17 cellular contexts compared by ENCODE assay signal in genomic region chr3:13336592-13336991, GRCh38.
DNase-seq lines count a peak whose midpoint lies in the region; ATAC-seq and TF ChIP-seq lines count a peak whose summit lies in the region.
"Had no signal": no experiment of that assay in that cellular context is flagged by ENCODE, and none has a peak within 500 bp of the region (broad histone marks: within the 10 kb centered on the region; RNA-seq: fewer than 3 reads in every experiment).

No MANE protein-coding gene starts in this region.

- no peaks in the 10 kb centered on the region for H3K9me2 ChIP-seq in Karpas-422 (replicated peaks; ENCODE audit: insufficient read depth, low read length)

- no peak overlapping the region for H3K4me2 ChIP-seq in Karpas-422 (ENCODE audit: low read depth, low read length, poor library complexity, severe bottlenecking)

- no peak overlapping the region for H3K9ac ChIP-seq in Karpas-422 (ENCODE audit: low read length)

- H3K36me3 ChIP-seq in Karpas-422 (ENCODE audit: insufficient read depth, low read length), result peaks cover 22% of the 10 kb centered on the region
- peaks cover 0 to 60% of the 10 kb centered on the region in 2 donors for H3K36me3 ChIP-seq in psoas muscle (ENCODE audit: insufficient read depth in 1 of 2, low read depth in 1 of 2)

- H3K27ac ChIP-seq in Karpas-422 (ENCODE audit: low read length), result peak overlapping the region; percentile 97
- no peak overlapping the region for H3K27ac ChIP-seq in psoas muscle
- H3K27ac ChIP-seq: 22Rv1 had no signal

- no peak overlapping the region for H2AFZ ChIP-seq in Karpas-422 (ENCODE audit: low read length)

- POLR2A ChIA-PET in activated CD4-positive, alpha-beta memory T cell treated with anti-CD3 and anti-CD28 coated beads, Interleukin-2, amount 10 ng/mL, durations not matched to agents 7 days and 5 days (lab: Charles Lee), result interaction anchor here (0.9 to 1.1 kb wide), 2 partner anchors 8 to 10 kb away, joined by 3 read pairs; no protein-coding TSS in a partner anchor
- POLR2A ChIA-PET in activated CD4-positive, alpha-beta memory T cell treated with anti-CD3 and anti-CD28 coated beads for 36 hours (lab: Charles Lee), result no interaction called here

- H3K36me3 Mint-ChIP-seq in activated CD4-positive, alpha-beta memory T cell treated with anti-CD3 and anti-CD28 coated beads, Interleukin-2, amount 10 ng/mL, durations not matched to agents 7 days and 5 days (ENCODE audit: low read depth), result peaks cover 82% of the 10 kb centered on the region
- peaks cover 61% of the 10 kb centered on the region for H3K36me3 Mint-ChIP-seq in activated CD4-positive, alpha-beta memory T cell treated with anti-CD3 and anti-CD28 coated beads for 36 hours
- peaks cover 92 to 98% of the 10 kb centered on the region in 2 donors for H3K36me3 Mint-ChIP-seq in CD14-positive monocyte
- peaks cover 41% of the 10 kb centered on the region for H3K36me3 Mint-ChIP-seq in central memory CD8-positive, alpha-beta T cell (ENCODE audit: insufficient read depth)

- TF ChIP-seq CTCF in CD14-positive monocyte (IDR thresholded peaks at IDR 0.05) (no peak), psoas muscle (IDR thresholded peaks at IDR 0.05) (no peak)

- peaks cover 14% of the 10 kb centered on the region for H3K4me1 Mint-ChIP-seq in activated CD4-positive, alpha-beta memory T cell treated with anti-CD3 and anti-CD28 coated beads, Interleukin-2, amount 10 ng/mL, durations not matched to agents 7 days and 5 days
- peaks cover 2% of the 10 kb centered on the region for H3K4me1 Mint-ChIP-seq in activated CD4-positive, alpha-beta memory T cell treated with anti-CD3 and anti-CD28 coated beads for 36 hours (ENCODE audit: low read depth)
- no peaks in the 10 kb centered on the region for H3K4me1 Mint-ChIP-seq in CD14-positive monocyte
- peaks cover 32% of the 10 kb centered on the region for H3K4me1 Mint-ChIP-seq in central memory CD8-positive, alpha-beta T cell

- no peak for DNase-seq in activated CD4-positive, alpha-beta memory T cell treated with anti-CD3 and anti-CD28 coated beads, Interleukin-2, amount 10 ng/mL, durations not matched to agents 7 days and 5 days
- DNase-seq in activated CD4-positive, alpha-beta memory T cell treated with anti-CD3 and anti-CD28 coated beads for 36 hours, result no peak
- DNase-seq in CD14-positive monocyte (ENCODE audit: low spot score) (no peak), Karpas-422 (no peak), psoas muscle (no peak), medulla oblongata (ENCODE audit: extremely low spot score) (no peak), iPS-NIHi7 (ENCODE audit: extremely low spot score) (no peak)
- DNase-seq in central memory CD8-positive, alpha-beta T cell (ENCODE audit: low spot score in 2 of 2), result no peak
- DNase-seq: EL, GOT3, NCI-H1048, NCI-H146, NCI-H2081, NCI-H510A treated with DMSO at 0.1 percent for 48 hours had no signal

- intact Hi-C loops in activated CD4-positive, alpha-beta memory T cell treated with anti-CD3 and anti-CD28 coated beads for 36 hours (cut with micrococcal nuclease), result no loop called here
- intact Hi-C loops in CD14-positive monocyte (cut with micrococcal nuclease) (no loop called here), psoas muscle (cut with DNase I) (no loop called here)

- no peak overlapping the region for H3K4me3 Mint-ChIP-seq in activated CD4-positive, alpha-beta memory T cell treated with anti-CD3 and anti-CD28 coated beads, Interleukin-2, amount 10 ng/mL, durations not matched to agents 7 days and 5 days
- H3K4me3 Mint-ChIP-seq in activated CD4-positive, alpha-beta memory T cell treated with anti-CD3 and anti-CD28 coated beads for 36 hours, result no peak overlapping the region
- no peak overlapping the region for H3K4me3 Mint-ChIP-seq in CD14-positive monocyte
- H3K4me3 Mint-ChIP-seq in central memory CD8-positive, alpha-beta T cell, result no peak overlapping the region
- H3K4me3 Mint-ChIP-seq: B cell had no signal

- no peaks in the 10 kb centered on the region for H4K20me1 ChIP-seq in Karpas-422 (ENCODE audit: insufficient read depth, low read depth, low read length)

- H3K9me3 ChIP-seq in Karpas-422 (ENCODE audit: low read length), result no peaks in the 10 kb centered on the region
- H3K9me3 ChIP-seq in psoas muscle, result no peaks in the 10 kb centered on the region

- WGBS in psoas muscle, 3 donors, result 88 to 92% (median 89%) methylated on average over 12 of the region's 12 CpGs

- H3K4me3 ChIP-seq in Karpas-422 (ENCODE audit: low read length), result no peak overlapping the region
- H3K4me3 ChIP-seq in psoas muscle, result no peak overlapping the region

- H3K9me3 Mint-ChIP-seq in activated CD4-positive, alpha-beta memory T cell treated with anti-CD3 and anti-CD28 coated beads, Interleukin-2, amount 10 ng/mL, durations not matched to agents 7 days and 5 days, result no peaks in the 10 kb centered on the region
- no peaks in the 10 kb centered on the region for H3K9me3 Mint-ChIP-seq in activated CD4-positive, alpha-beta memory T cell treated with anti-CD3 and anti-CD28 coated beads for 36 hours
- H3K9me3 Mint-ChIP-seq in CD14-positive monocyte, result no peaks in the 10 kb centered on the region
- no peaks in the 10 kb centered on the region for H3K9me3 Mint-ChIP-seq in central memory CD8-positive, alpha-beta T cell

- H3K4me1 ChIP-seq in Karpas-422 (ENCODE audit: low read length) (peaks cover 82% of the 10 kb centered on the region), psoas muscle (peaks cover 7% of the 10 kb centered on the region)

- no peaks in the 10 kb centered on the region for H3K27me3 ChIP-seq in Karpas-422 (ENCODE audit: low read length)
- H3K27me3 ChIP-seq in psoas muscle (ENCODE audit: insufficient read depth in 3 of 3, low read length in 2 of 3), result no peaks in the 10 kb centered on the region

- H3K79me2 ChIP-seq in Karpas-422 (ENCODE audit: low read length), result no peaks in the 10 kb centered on the region; the same call in 1 of the 2 replicates

- ATAC-seq in central memory CD8-positive, alpha-beta T cell (replicated peaks; ENCODE audit: extremely low read depth, poor library complexity, severe bottlenecking), result no peak
- no peak for ATAC-seq in psoas muscle
- ATAC-seq: Panc1 had no signal

- peak overlapping the region; percentile 59 for H3K27ac Mint-ChIP-seq in activated CD4-positive, alpha-beta memory T cell treated with anti-CD3 and anti-CD28 coated beads, Interleukin-2, amount 10 ng/mL, durations not matched to agents 7 days and 5 days
- no peak overlapping the region for H3K27ac Mint-ChIP-seq in activated CD4-positive, alpha-beta memory T cell treated with anti-CD3 and anti-CD28 coated beads for 36 hours
- H3K27ac Mint-ChIP-seq in CD14-positive monocyte, result peak overlapping the region in 4 of 7 donors; percentile 20 to 60 (median 38)
- peak overlapping the region; percentile 90 for H3K27ac Mint-ChIP-seq in central memory CD8-positive, alpha-beta T cell (ENCODE audit: low read depth)
- H3K27ac Mint-ChIP-seq: B cell had no signal

- no peaks in the 10 kb centered on the region for H3K27me3 Mint-ChIP-seq in activated CD4-positive, alpha-beta memory T cell treated with anti-CD3 and anti-CD28 coated beads, Interleukin-2, amount 10 ng/mL, durations not matched to agents 7 days and 5 days
- H3K27me3 Mint-ChIP-seq in activated CD4-positive, alpha-beta memory T cell treated with anti-CD3 and anti-CD28 coated beads for 36 hours, result no peaks in the 10 kb centered on the region
- H3K27me3 Mint-ChIP-seq in CD14-positive monocyte (ENCODE audit: low read depth in 3 of 3), result no peaks in the 10 kb centered on the region
- no peaks in the 10 kb centered on the region for H3K27me3 Mint-ChIP-seq in central memory CD8-positive, alpha-beta T cell
- H3K27me3 Mint-ChIP-seq: B cell had no signal

- CTCF ChIA-PET in activated CD4-positive, alpha-beta memory T cell treated with anti-CD3 and anti-CD28 coated beads, Interleukin-2, amount 10 ng/mL, durations not matched to agents 7 days and 5 days (lab: Charles Lee), result interaction anchor here (0.9 kb wide), 1 partner anchor 116 kb away, joined by 3 read pairs; no protein-coding TSS in a partner anchor
- CTCF ChIA-PET in activated CD4-positive, alpha-beta memory T cell treated with anti-CD3 and anti-CD28 coated beads for 36 hours (lab: Charles Lee), result no interaction called here
